ENCODE assay signal across 26 cellular contexts in genomic region chr17:67312265-67312664, GRCh38. TPM values are rescaled to one million over a fixed set of nuclear protein-coding genes. Genes with fewer than 3 reads are reported as not detected.
A peak's percentile ranks its signal among the peaks of the same experiment; 100 is the strongest.
DNase-seq lines count a peak whose midpoint lies in the region; ATAC-seq, FAIRE-seq and TF ChIP-seq lines count a peak whose summit lies in the region.
"Had no signal": no experiment of that assay in that cellular context is flagged by ENCODE, and none has a peak within 500 bp of the region (broad histone marks: within the 10 kb centered on the region; RNA-seq: fewer than 3 reads in every experiment).

No MANE protein-coding gene starts in this region.

- no peak overlapping the region for H2AFZ ChIP-seq in HepG2 (ENCODE audit: low read length)

- BruUV-seq in HepG2 (replicated peaks; lab: Mats Ljungman, UMichigan) = no TSS peak

- H3K4me1 Mint-ChIP-seq in WTC11 = peaks cover 19% of the 10 kb centered on the region
- H3K4me1 Mint-ChIP-seq in stimulated activated naive B cell treated with anti-CD40 and anti-IgM and Interleukin-4, amounts not matched to agents 10 μg/mL and 1 μg/mL and 100 μg/mL, for 72 hours = peaks cover 3 to 8% of the 10 kb centered on the region in 2 donors
- H3K4me1 Mint-ChIP-seq: activated CD4-positive, alpha-beta T cell treated with anti-CD3 and anti-CD28 coated beads, Interleukin-2, amount 10 ng/mL, durations not matched to agents 24 days and 14 days; CD4-positive, alpha-beta memory T cell; naive thymus-derived CD8-positive, alpha-beta T cell; T-cell had no signal

- ATAC-seq in right lobe of liver (peak; percentile 50 to 77 (median 72)), HepG2 (no peak), WTC11 (no peak), left lung (peak; percentile 59)
- ATAC-seq in stimulated activated naive B cell treated with anti-CD40 and anti-IgM and Interleukin-4, amounts not matched to agents 10 μg/mL and 1 μg/mL and 100 μg/mL, for 72 hours (replicated peaks) = no peak
- ATAC-seq: activated naive CD4-positive, alpha-beta T cell treated with anti-CD3 and anti-CD28 coated beads, Interleukin-2, amount 50 U/mL, for 72 hours; naive thymus-derived CD8-positive, alpha-beta T cell; T-cell had no signal

- TF ChIP-seq POLR2A in right lobe of liver (IDR thresholded peaks at IDR 0.05) (no peak), HepG2 (IDR thresholded peaks at IDR 0.05; ENCODE audit: insufficient read depth in 1 of 2, low read depth in 2 of 2, low read length in 2 of 2) (no peak)

- peak overlapping the region; percentile 91; the same call in 1 of the 2 replicates for H3K27ac Mint-ChIP-seq in WTC11
- H3K27ac Mint-ChIP-seq in stimulated activated naive B cell treated with anti-CD40 and anti-IgM and Interleukin-4, amounts not matched to agents 10 μg/mL and 1 μg/mL and 100 μg/mL, for 72 hours = no peak overlapping the region
- H3K27ac Mint-ChIP-seq: activated CD4-positive, alpha-beta T cell treated with anti-CD3 and anti-CD28 coated beads, Interleukin-2, amount 10 ng/mL, durations not matched to agents 24 days and 14 days; activated naive CD4-positive, alpha-beta T cell treated with anti-CD3 and anti-CD28 coated beads, Interleukin-2, amount 50 U/mL, for 72 hours; activated T-helper 1 cell treated with anti-CD3 and anti-CD28 coated beads, Interleukin-12 subunit alpha, Interleukin-12 subunit beta, Interleukin-2, Interleukin-4 antibody, amounts not matched to agents 30 ng/mL and 10 ng/mL and 1 ng/mL, durations not matched to agents 14 hours and 24 hours and 36 hours; CD4-positive, alpha-beta memory T cell; naive thymus-derived CD8-positive, alpha-beta T cell; T-cell had no signal

- H3K9me3 ChIP-seq in right lobe of liver (no peaks in the 10 kb centered on the region), HepG2 (ENCODE audit: low read length) (no peaks in the 10 kb centered on the region), left lung (no peaks in the 10 kb centered on the region)
- H3K9me3 ChIP-seq: sigmoid colon had no signal

- in situ Hi-C loops in HepG2 (cut with HindIII; ENCODE audit: extremely low pct_ligation_motif_present, low pct_unique_long_range_greater_than_20kb) = no loop called here

- no peaks in the 10 kb centered on the region for H3K36me3 ChIP-seq in right lobe of liver
- H3K36me3 ChIP-seq in HepG2 (replicated peaks in 1 of 2; ENCODE audit: control insufficient read depth in 1 of 2, insufficient read depth in 2 of 2, low read length in 2 of 2) = no peaks in the 10 kb centered on the region
- H3K36me3 ChIP-seq in left lung = no peaks in the 10 kb centered on the region
- H3K36me3 ChIP-seq: sigmoid colon had no signal

- FAIRE-seq in HepG2 (lab: Jason Lieb, UNC) (no peak), GM19239 (lab: Jason Lieb, UNC) (no peak)

- no peaks in the 10 kb centered on the region for H3K27me3 Mint-ChIP-seq in WTC11 (ENCODE audit: low read depth)
- H3K27me3 Mint-ChIP-seq in stimulated activated naive B cell treated with anti-CD40 and anti-IgM and Interleukin-4, amounts not matched to agents 10 μg/mL and 1 μg/mL and 100 μg/mL, for 72 hours = no peaks in the 10 kb centered on the region
- H3K27me3 Mint-ChIP-seq: CD4-positive, alpha-beta memory T cell had no signal

- no peak for TF ChIP-seq RAD21 in HepG2 (CRISPR knock-in tag; IDR thresholded peaks at IDR 0.05)

- H3K27me3 ChIP-seq in right lobe of liver (no peaks in the 10 kb centered on the region), HepG2 (ENCODE audit: control insufficient read depth in 1 of 2, insufficient read depth in 2 of 2, low read length in 2 of 2) (no peaks in the 10 kb centered on the region; a peak in 2 of 5 replicates), left lung (no peaks in the 10 kb centered on the region)
- H3K27me3 ChIP-seq: sigmoid colon had no signal

- no peak overlapping the region for H3K4me3 ChIP-seq in right lobe of liver
- no peak overlapping the region for H3K4me3 ChIP-seq in HepG2 (replicated peaks in 1 of 3; ENCODE audit: insufficient read depth in 1 of 3, low read depth in 2 of 3, low read length in 3 of 3)
- H3K4me3 ChIP-seq in left lung = no peak overlapping the region
- H3K4me3 ChIP-seq: sigmoid colon had no signal

- POLR2A ChIA-PET in HepG2 (lab: Yijun Ruan, JAX) = no interaction called here
- POLR2A ChIA-PET in WTC11 (lab: Charles Lee) = no interaction called here

- H3K79me2 ChIP-seq in HepG2 (ENCODE audit: insufficient read depth, low read length) = no peaks in the 10 kb centered on the region

- no peaks in the 10 kb centered on the region for H4K20me1 ChIP-seq in HepG2 (ENCODE audit: insufficient read depth, low read length)

- intact Hi-C loops in right lobe of liver (cut with DNase I) = no loop called here
- intact Hi-C loops in HepG2 (cut with micrococcal nuclease; ENCODE audit: unreplicated experiment) = no loop called here
- intact Hi-C loops in left lung (cut with DNase I) = no loop called here

- DNase-seq in right lobe of liver = no peak
- DNase-seq in HepG2 (ENCODE audit: low spot score) = no peak
- no peak for DNase-seq in WTC11 (ENCODE audit: low spot score)
- no peak for DNase-seq in left lung
- no peak for DNase-seq in GM19239 (ENCODE audit: insufficient read length, low spot score)
- no peak for DNase-seq in effector CD8-positive, alpha-beta T cell (lab: John Stamatoyannopoulos, UW)
- DNase-seq in GF-D8 (lab: John Stamatoyannopoulos, UW) = no peak
- no peak for DNase-seq in stimulated activated naive B cell treated with anti-CD40 and anti-IgM and Interleukin-4, amounts not matched to agents 10 μg/mL and 1 μg/mL and 100 μg/mL, for 72 hours
- DNase-seq: activated CD4-positive, alpha-beta T cell treated with anti-CD3 and anti-CD28 coated beads, Interleukin-2, amount 10 ng/mL, durations not matched to agents 24 days and 14 days; aorta; CD4-positive, alpha-beta memory T cell; central memory CD4-positive, alpha-beta T cell; DMS153; erythroblast; foreskin melanocyte; islet precursor cell; KBM-7; mesendoderm; naive thymus-derived CD8-positive, alpha-beta T cell; NCI-H1048; NCI-H2081; sigmoid colon; stimulated activated CD8-positive, alpha-beta memory T cell treated with anti-CD3 and anti-CD28 coated beads, Interleukin-4, amount 100 ng/mL, for 48 hours; T-cell had no signal

- TF ChIP-seq CTCF in right lobe of liver (IDR thresholded peaks at IDR 0.05) (no peak), HepG2 (CRISPR knock-in tag; IDR thresholded peaks at IDR 0.05) (no peak), WTC11 (IDR thresholded peaks at IDR 0.05) (no peak), left lung (IDR thresholded peaks at IDR 0.05) (no peak)

- H3K4me3 Mint-ChIP-seq in WTC11 = no peak overlapping the region
- no peak overlapping the region for H3K4me3 Mint-ChIP-seq in stimulated activated naive B cell treated with anti-CD40 and anti-IgM and Interleukin-4, amounts not matched to agents 10 μg/mL and 1 μg/mL and 100 μg/mL, for 72 hours
- H3K4me3 Mint-ChIP-seq: activated CD4-positive, alpha-beta T cell treated with anti-CD3 and anti-CD28 coated beads, Interleukin-2, amount 10 ng/mL, durations not matched to agents 24 days and 14 days; activated T-helper 1 cell treated with anti-CD3 and anti-CD28 coated beads, Interleukin-12 subunit alpha, Interleukin-12 subunit beta, Interleukin-2, Interleukin-4 antibody, amounts not matched to agents 30 ng/mL and 10 ng/mL and 1 ng/mL, durations not matched to agents 14 hours and 24 hours and 36 hours; CD4-positive, alpha-beta memory T cell; naive thymus-derived CD8-positive, alpha-beta T cell; T-cell had no signal

- no peaks in the 10 kb centered on the region for H3K9me3 Mint-ChIP-seq in WTC11
- H3K9me3 Mint-ChIP-seq in stimulated activated naive B cell treated with anti-CD40 and anti-IgM and Interleukin-4, amounts not matched to agents 10 μg/mL and 1 μg/mL and 100 μg/mL, for 72 hours = no peaks in the 10 kb centered on the region
- H3K9me3 Mint-ChIP-seq: activated CD4-positive, alpha-beta T cell treated with anti-CD3 and anti-CD28 coated beads, Interleukin-2, amount 10 ng/mL, durations not matched to agents 24 days and 14 days; activated naive CD4-positive, alpha-beta T cell treated with anti-CD3 and anti-CD28 coated beads, Interleukin-2, amount 50 U/mL, for 72 hours; activated T-helper 1 cell treated with anti-CD3 and anti-CD28 coated beads, Interleukin-12 subunit alpha, Interleukin-12 subunit beta, Interleukin-2, Interleukin-4 antibody, amounts not matched to agents 30 ng/mL and 10 ng/mL and 1 ng/mL, durations not matched to agents 14 hours and 24 hours and 36 hours; CD4-positive, alpha-beta memory T cell; naive thymus-derived CD8-positive, alpha-beta T cell; T-cell had no signal

- no peak overlapping the region for H3K4me2 ChIP-seq in HepG2 (ENCODE audit: low read depth, low read length)

- no peak overlapping the region for H3K9ac ChIP-seq in HepG2 (ENCODE audit: insufficient read depth, low read depth, low read length)

- H3K27ac ChIP-seq in right lobe of liver = no peak overlapping the region
- no peak overlapping the region for H3K27ac ChIP-seq in HepG2 (ENCODE audit: extremely low read length, insufficient read depth, low read length)
- H3K27ac ChIP-seq in left lung = peak overlapping the region in 1 of 2 donors; percentile 41
- H3K27ac ChIP-seq: sigmoid colon had no signal

- no peaks in the 10 kb centered on the region for H3K4me1 ChIP-seq in right lobe of liver
- no peaks in the 10 kb centered on the region for H3K4me1 ChIP-seq in HepG2 (ENCODE audit: insufficient read depth, low read length)
- H3K4me1 ChIP-seq in left lung = peaks cover 0 to 16% of the 10 kb centered on the region in 2 donors
- H3K4me1 ChIP-seq: sigmoid colon had no signal

- CTCF ChIA-PET in HepG2 (lab: Yijun Ruan, JAX; ENCODE audit: low intra/inter-chr PET ratio, low total read pairs) (no interaction called here), WTC11 (lab: Charles Lee) (interaction anchor here (0.7 kb wide), 1 partner anchor 19 kb away, joined by 3 read pairs; no protein-coding TSS in a partner anchor)

- 69% methylated on average over 6 of the region's 6 CpGs for WGBS in right lobe of liver (ENCODE audit: insufficient coverage, low coverage, low lambda C conversion rate, missing lambda C conversion rate)
- WGBS in HepG2 (ENCODE audit: low lambda C conversion rate) = 37% methylated on average over 6 of the region's 6 CpGs

- H3K36me3 Mint-ChIP-seq in WTC11 = no peaks in the 10 kb centered on the region
- H3K36me3 Mint-ChIP-seq in stimulated activated naive B cell treated with anti-CD40 and anti-IgM and Interleukin-4, amounts not matched to agents 10 μg/mL and 1 μg/mL and 100 μg/mL, for 72 hours = no peaks in the 10 kb centered on the region
- H3K36me3 Mint-ChIP-seq: activated naive CD4-positive, alpha-beta T cell treated with anti-CD3 and anti-CD28 coated beads, Interleukin-2, amount 50 U/mL, for 72 hours; CD4-positive, alpha-beta memory T cell; naive thymus-derived CD8-positive, alpha-beta T cell; T-cell had no signal

- no peak for TF ChIP-seq EP300 in HepG2 (IDR thresholded peaks at IDR 0.05; ENCODE audit: low read depth in 2 of 2, low read length in 2 of 2)
- no peak for TF ChIP-seq EP300 in HepG2 (CRISPR knock-in tag; IDR thresholded peaks at IDR 0.05; ENCODE audit: borderline replicate concordance)

RNA-seq across cellular contexts. Expression of gene PSMD12, which starts 54.1 kb away (rescaled TPM):
- total RNA-seq in right lobe of liver (10 to 100 TPM; 27.3 to 40.1 (median 31.1) TPM), HepG2 (2016; rRNA removed; fragmentation: Illumina TruSeq; extraction: Trizol) (71.7 and 115 TPM in 2 replicates), WTC11 (2021) (58.9 to 66.9 TPM (median 59.0 TPM) in 3 replicates), left lung (10 to 100 TPM; 40.0 to 56.6 TPM)
- total RNA-seq in HepG2 (2016; cell fraction: cytosol; rRNA removed; fragmentation: Illumina TruSeq; extraction: Trizol; ENCODE audit: low read depth) = 7.4 and 12.1 TPM in 2 replicates
- total RNA-seq in HepG2 (2016; cell fraction: insoluble cytoplasmic fraction; rRNA removed; fragmentation: Illumina TruSeq; extraction: Trizol) = 75.7 and 110 TPM in 2 replicates
- total RNA-seq in HepG2 (2016; cell fraction: membrane; rRNA removed; fragmentation: Illumina TruSeq; extraction: Trizol) = 18.1 and 21.0 TPM in 2 replicates
- 55.8 and 57.0 TPM in 2 replicates for total RNA-seq in HepG2 (2016; cell fraction: nucleus; rRNA removed; fragmentation: Illumina TruSeq; extraction: Trizol)
- 25.3 and 27.4 TPM in 2 replicates for polyA plus RNA-seq in HepG2 (2011; rRNA removed)
- 15.9 and 21.9 TPM in 2 replicates for polyA plus RNA-seq in HepG2 (2011; cell fraction: cytosol; rRNA removed)
- polyA plus RNA-seq in HepG2 (2011; cell fraction: nucleus; rRNA removed) = 13.2 and 13.6 TPM in 2 replicates
- 54.8 and 61.8 TPM in 2 replicates for polyA plus RNA-seq in HepG2 (2012)
- 10.3 and 10.9 TPM in 2 replicates for polyA plus RNA-seq in HepG2 (2016; cell fraction: cytosol; fragmentation: Illumina TruSeq; extraction: Trizol; ENCODE audit: low read depth)
- 145 and 154 TPM in 2 replicates for polyA plus RNA-seq in HepG2 (2016; cell fraction: insoluble cytoplasmic fraction; fragmentation: Illumina TruSeq; extraction: Trizol; ENCODE audit: low read depth)
- 14.8 and 15.6 TPM in 2 replicates for polyA plus RNA-seq in HepG2 (2016; cell fraction: membrane; fragmentation: Illumina TruSeq; extraction: Trizol; ENCODE audit: low read depth)
- polyA plus RNA-seq in HepG2 (2016; cell fraction: nucleus; fragmentation: Illumina TruSeq; extraction: Trizol; ENCODE audit: insufficient read depth, low read depth) = 77.3 and 80.9 TPM in 2 replicates
- polyA minus RNA-seq in HepG2 (2011; rRNA and poly(A)+ RNA removed; ENCODE audit: low replicate concordance) = 7.5 and 11.6 TPM in 2 replicates
- polyA minus RNA-seq in HepG2 (2011; cell fraction: cytosol; rRNA and poly(A)+ RNA removed) = 26.6 and 26.8 TPM in 2 replicates
- polyA minus RNA-seq in HepG2 (2011; cell fraction: nucleus; rRNA and poly(A)+ RNA removed) = 50.7 and 56.8 TPM in 2 replicates

Comparison
In these comparisons a context has a peak if more than half of its experiments do, and no peak if none do; other contexts are left out.
1. ATAC-seq: peak in right lobe of liver (4 of 4) and left lung (single experiment); none in HepG2 (single experiment), WTC11 (single experiment) and stimulated activated naive B cell treated with anti-CD40 and anti-IgM and Interleukin-4, amounts not matched to agents 10 μg/mL and 1 μg/mL and 100 μg/mL, for 72 hours (0 of 2).